Comparison of ENCODE assay signal across 15 cellular contexts in the genomic region with DNA sequence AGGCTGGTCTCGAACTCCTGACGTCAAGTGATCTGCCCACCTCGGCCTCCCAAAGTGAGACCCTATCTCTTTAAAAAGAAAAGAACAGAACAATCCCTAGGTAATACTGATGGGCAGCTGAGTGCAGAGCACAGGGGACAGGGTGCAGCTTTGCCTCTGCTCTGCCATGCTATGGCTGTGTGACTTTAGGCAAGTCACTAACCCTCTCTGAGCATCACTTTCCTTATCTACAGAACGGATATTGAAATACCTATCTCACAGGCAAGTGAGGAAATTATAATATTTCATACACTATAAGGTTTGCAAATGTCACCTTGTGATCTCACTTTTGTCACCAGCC. TPM values are rescaled to one million over a fixed set of nuclear protein-coding genes. Genes with fewer than 3 reads are reported as not detected.
DNase-seq lines count a peak whose midpoint lies in the region; ATAC-seq and TF ChIP-seq lines count a peak whose summit lies in the region.
"Had no signal": no experiment of that assay in that cellular context is flagged by ENCODE, and none has a peak within 500 bp of the region (broad histone marks: within the 10 kb centered on the region; RNA-seq: fewer than 3 reads in every experiment).

No MANE protein-coding gene starts in this region.

- TF ChIP-seq CTCF in heart right ventricle (IDR thresholded peaks at IDR 0.05) (no peak), hepatocyte (IDR thresholded peaks at IDR 0.05; ENCODE audit: poor library complexity) (no peak), vagina (IDR thresholded peaks at IDR 0.05) (no peak)

- no peak for ATAC-seq in heart right ventricle
- no peak for ATAC-seq in left lobe of liver
- no peak for ATAC-seq in GM18873 (IDR thresholded peaks at IDR 0.05; ENCODE audit: low FRiP score, unreplicated experiment)
- ATAC-seq: effector memory CD8-positive, alpha-beta T cell had no signal

- no peaks in the 10 kb centered on the region for H3K9me3 ChIP-seq in heart right ventricle
- H3K9me3 ChIP-seq in hepatocyte (ENCODE audit: low read depth) = no peaks in the 10 kb centered on the region
- H3K9me3 ChIP-seq in vagina = no peaks in the 10 kb centered on the region

- H3K4me2 ChIP-seq in hepatocyte = peak overlapping the region; percentile 100

- no peak overlapping the region for H2AFZ ChIP-seq in hepatocyte

- DNase-seq in heart right ventricle (no peak), cardiac septum (ENCODE audit: low spot score) (no peak), hepatocyte (ENCODE audit: low spot score) (no peak), vagina (ENCODE audit: extremely low spot score in 2 of 2) (no peak), COR-L47 (lab: John Stamatoyannopoulos, UW) (no peak), left lobe of liver (ENCODE audit: low spot score) (no peak)
- DNase-seq: cerebellar nuclear complex; effector memory CD8-positive, alpha-beta T cell; Kasumi-1; kidney glomerular epithelial cell; NCI-H2171 treated with DMSO at 0.1 percent for 48 hours; NCI-H748 treated with DMSO at 0.1 percent for 48 hours had no signal

- intact Hi-C loops in heart right ventricle (cut with DNase I) = loop anchor here in 2 of 10 donors (5.0 to 10.0 kb wide), 2 partner anchors 34 to 86 kb away; no protein-coding TSS in a partner anchor
- intact Hi-C loops in cardiac septum (cut with DNase I) = loop anchor here (5.0 kb wide), 1 partner anchor 69 kb away; no protein-coding TSS in a partner anchor
- intact Hi-C loops in vagina (cut with DNase I) = no loop called here

- H3K36me3 ChIP-seq in heart right ventricle (peaks cover 0 to 74% (median 8%) of the 10 kb centered on the region in 9 donors), hepatocyte (replicated peaks; ENCODE audit: insufficient read depth, low read depth) (no peaks in the 10 kb centered on the region), vagina (peaks cover 0 to 15% of the 10 kb centered on the region in 2 donors)

- H3K27me3 ChIP-seq in heart right ventricle (peaks cover 0 to 13% (median 0%) of the 10 kb centered on the region in 7 donors), hepatocyte (no peaks in the 10 kb centered on the region), vagina (no peaks in the 10 kb centered on the region)

- peaks cover 60% of the 10 kb centered on the region for H3K79me2 ChIP-seq in hepatocyte

- no peak for TF ChIP-seq POLR2A in vagina (IDR thresholded peaks at IDR 0.05)

- H4K20me1 ChIP-seq in hepatocyte (ENCODE audit: insufficient read depth, poor library complexity, severe bottlenecking) = peaks cover 25% of the 10 kb centered on the region

- H3K4me3 ChIP-seq in heart right ventricle (peak overlapping the region in 8 of 10 donors; percentile 16 to 98 (median 91)), hepatocyte (no peak overlapping the region), skin epidermis (no peak overlapping the region), vagina (peak overlapping the region; percentile 17 to 97)
- H3K4me3 ChIP-seq: SK-N-MC had no signal

- H3K27ac ChIP-seq in heart right ventricle = peak overlapping the region; percentile 79 to 98 (median 92)
- H3K27ac ChIP-seq in hepatocyte = no peak overlapping the region
- H3K27ac ChIP-seq in skin epidermis = peak overlapping the region in 11 of 21 experiments; percentile 8 to 75 (median 36)
- H3K27ac ChIP-seq in vagina = peak overlapping the region; percentile 92
- H3K27ac ChIP-seq: SK-N-MC had no signal

- no peaks in the 10 kb centered on the region for H3K9me2 ChIP-seq in hepatocyte (replicated peaks; ENCODE audit: insufficient read depth)

- 74 to 79% methylated on average over 4 of the region's 4 CpGs for WGBS in heart right ventricle, 2 donors
- 95% methylated on average over 4 of the region's 4 CpGs for WGBS in hepatocyte (ENCODE audit: low lambda C conversion rate, missing lambda C conversion rate)

- peaks cover 31 to 77% (median 68%) of the 10 kb centered on the region in 9 donors for H3K4me1 ChIP-seq in heart right ventricle
- peaks cover 40% of the 10 kb centered on the region for H3K4me1 ChIP-seq in hepatocyte (ENCODE audit: insufficient read depth)
- peaks cover 59% of the 10 kb centered on the region for H3K4me1 ChIP-seq in vagina

RNA-seq across cellular contexts. Expression of a gene that starts 4.1 kb away (rescaled TPM):
- 10 to 100 TPM; 29.0 to 59.2 (median 37.2) TPM for total RNA-seq in heart right ventricle
- 10 to 100 TPM; 17.6 to 31.2 TPM for polyA plus RNA-seq in heart right ventricle
- total RNA-seq in cardiac septum = 48.2 TPM
- 5.3 and 9.8 TPM in 2 replicates for total RNA-seq in hepatocyte
- polyA plus RNA-seq in hepatocyte = 14.5 and 16.2 TPM in 2 replicates
- 19.9 TPM for total RNA-seq in vagina
- total RNA-seq in left lobe of liver = 26.4 TPM

RNA-seq across cellular contexts. Expression of a gene that starts 5.1 kb away (rescaled TPM):
- 1 to 10 TPM; 4.2 to 9.9 (median 6.1) TPM for total RNA-seq in heart right ventricle
- 10 to 100 TPM; 13.6 to 18.1 TPM for polyA plus RNA-seq in heart right ventricle
- 7.7 TPM for total RNA-seq in cardiac septum
- total RNA-seq in hepatocyte = 30.4 and 42.5 TPM in 2 replicates
- polyA plus RNA-seq in hepatocyte = 46.3 and 52.3 TPM in 2 replicates
- 30.9 TPM for total RNA-seq in vagina
- 15.9 TPM for total RNA-seq in left lobe of liver

RNA-seq across cellular contexts. Expression of a gene that starts 14.3 kb away (rescaled TPM):
- total RNA-seq in heart right ventricle = 1 to 10 TPM; 1.1 to 5.0 (median 2.6) TPM
- polyA plus RNA-seq in heart right ventricle = 10 to 100 TPM in 1 of 2 donors, 1 to 10 TPM in 1; 5.6 to 14.8 TPM
- total RNA-seq in cardiac septum = 4.7 TPM
- 60.9 and 81.8 TPM in 2 replicates for total RNA-seq in hepatocyte
- 154 and 194 TPM in 2 replicates for polyA plus RNA-seq in hepatocyte
- 44.9 TPM for total RNA-seq in vagina
- 90.6 TPM for total RNA-seq in left lobe of liver

RNA-seq across cellular contexts. Expression of a gene that starts 54.8 kb away (rescaled TPM):
- total RNA-seq in heart right ventricle = 10 to 100 TPM; 29.0 to 66.7 (median 41.3) TPM
- 10 to 100 TPM; 25.6 to 56.1 TPM for polyA plus RNA-seq in heart right ventricle
- total RNA-seq in cardiac septum = 56.6 TPM
- total RNA-seq in hepatocyte = 18.7 and 53.5 TPM in 2 replicates
- polyA plus RNA-seq in hepatocyte = 43.5 and 50.7 TPM in 2 replicates
- total RNA-seq in vagina = 43.2 TPM
- 43.5 TPM for total RNA-seq in left lobe of liver

Comparison
In these comparisons a context has a peak if more than half of its experiments do, and no peak if none do; other contexts are left out.
1. H3K4me3 ChIP-seq: peak in heart right ventricle (8 of 10) and vagina (2 of 2); none in hepatocyte (single experiment) and skin epidermis (0 of 7).